Comparison of ENCODE assay signal across 8 cellular contexts in genomic region chr11:95066721-95067041, GRCh38. TPM values are rescaled to one million over a fixed set of nuclear protein-coding genes. Genes with fewer than 3 reads are reported as not detected.
DNase-seq lines count a peak whose midpoint lies in the region; ATAC-seq and TF ChIP-seq lines count a peak whose summit lies in the region.

A gene with protein sequence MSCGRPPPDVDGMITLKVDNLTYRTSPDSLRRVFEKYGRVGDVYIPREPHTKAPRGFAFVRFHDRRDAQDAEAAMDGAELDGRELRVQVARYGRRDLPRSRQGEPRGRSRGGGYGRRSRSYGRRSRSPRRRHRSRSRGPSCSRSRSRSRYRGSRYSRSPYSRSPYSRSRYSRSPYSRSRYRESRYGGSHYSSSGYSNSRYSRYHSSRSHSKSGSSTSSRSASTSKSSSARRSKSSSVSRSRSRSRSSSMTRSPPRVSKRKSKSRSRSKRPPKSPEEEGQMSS (plus strand): TSS chr11:95066919. CDS start chr11:95067227, 308 bp downstream.

- H3K9ac ChIP-seq in adipocyte (ENCODE audit: low read length) (peak within 1 kb of the TSS; percentile 99), iPS-15b (ENCODE audit: low read depth, low read length) (peak within 1 kb of the TSS; percentile 88)

- H3K27me3 ChIP-seq in adipocyte (replicated peaks; ENCODE audit: control insufficient read depth, insufficient read depth, low read length) = no peaks in the 10 kb centered on the region
- peaks cover 9% of the 10 kb centered on the region for H3K27me3 ChIP-seq in iPS-15b (ENCODE audit: control insufficient read depth, insufficient read depth, low read length)

- peak within 1 kb of the TSS; percentile 94 for H3K4me3 Mint-ChIP-seq in stimulated activated effector memory CD8-positive, alpha-beta T cell treated with anti-CD3 and anti-CD28 coated beads, Interleukin-12 subunit alpha, Interleukin-12 subunit beta, amount 100 ng/mL, for 72 hours

- peaks cover 22% of the 10 kb centered on the region for H3K4me1 Mint-ChIP-seq in stimulated activated effector memory CD8-positive, alpha-beta T cell treated with anti-CD3 and anti-CD28 coated beads, Interleukin-12 subunit alpha, Interleukin-12 subunit beta, amount 100 ng/mL, for 72 hours

- peaks cover 18% of the 10 kb centered on the region for H3K36me3 Mint-ChIP-seq in stimulated activated effector memory CD8-positive, alpha-beta T cell treated with anti-CD3 and anti-CD28 coated beads, Interleukin-12 subunit alpha, Interleukin-12 subunit beta, amount 100 ng/mL, for 72 hours

- peak within 1 kb of the TSS; percentile 89 for H3K27ac Mint-ChIP-seq in stimulated activated effector memory CD8-positive, alpha-beta T cell treated with anti-CD3 and anti-CD28 coated beads, Interleukin-12 subunit alpha, Interleukin-12 subunit beta, amount 100 ng/mL, for 72 hours

- ATAC-seq in GM21619 (IDR thresholded peaks at IDR 0.05; ENCODE audit: unreplicated experiment) = peak; percentile 34
- ATAC-seq in stimulated activated effector memory CD8-positive, alpha-beta T cell treated with anti-CD3 and anti-CD28 coated beads, Interleukin-12 subunit alpha, Interleukin-12 subunit beta, amount 100 ng/mL, for 72 hours = peak; percentile 44

- H3K9me3 ChIP-seq in adipocyte (ENCODE audit: control insufficient read depth, low read length) (no peaks in the 10 kb centered on the region), iPS-15b (ENCODE audit: control insufficient read depth, insufficient read depth, low read length) (no peaks in the 10 kb centered on the region)

- H3K4me1 ChIP-seq in adipocyte (ENCODE audit: control insufficient read depth, insufficient read depth, low read length) (peaks cover 17% of the 10 kb centered on the region), iPS-15b (ENCODE audit: control insufficient read depth, insufficient read depth, low read length) (no peaks in the 10 kb centered on the region)

- peak within 1 kb of the TSS; percentile 86 for H3K4me3 ChIP-seq in Jurkat, Clone E6-1 (ENCODE audit: low read length)
- H3K4me3 ChIP-seq in adipocyte (ENCODE audit: low read length) (peak within 1 kb of the TSS; percentile 100), iPS-15b (ENCODE audit: low read depth, low read length) (peak within 1 kb of the TSS; percentile 92)

- H3K36me3 ChIP-seq in adipocyte (ENCODE audit: control insufficient read depth, insufficient read depth, low read length, severe bottlenecking) (no peaks in the 10 kb centered on the region), iPS-15b (ENCODE audit: control insufficient read depth, insufficient read depth, low read length) (no peaks in the 10 kb centered on the region)

- TF ChIP-seq CTCF in GM10266 (IDR thresholded peaks at IDR 0.05; ENCODE audit: control insufficient read depth, insufficient read depth, low read depth, missing control alignments) = no peak

- DNase-seq in GM10266 (ENCODE audit: extremely low spot score) = peak; percentile 22
- DNase-seq in Jurkat, Clone E6-1 (ENCODE audit: low read depth, low spot score) = no peak
- DNase-seq in adipocyte (ENCODE audit: low read depth) = no peak
- no peak for DNase-seq in stimulated activated effector memory CD8-positive, alpha-beta T cell treated with anti-CD3 and anti-CD28 coated beads, Interleukin-12 subunit alpha, Interleukin-12 subunit beta, amount 100 ng/mL, for 72 hours (ENCODE audit: low spot score in 2 of 2)
- no peak for DNase-seq in kidney tubule cell (ENCODE audit: low spot score)
- no peak for DNase-seq in SW480 (ENCODE audit: low spot score)

- H3K9me3 Mint-ChIP-seq in stimulated activated effector memory CD8-positive, alpha-beta T cell treated with anti-CD3 and anti-CD28 coated beads, Interleukin-12 subunit alpha, Interleukin-12 subunit beta, amount 100 ng/mL, for 72 hours = no peaks in the 10 kb centered on the region

RNA-seq across cellular contexts. Expression of the gene that starts here (rescaled TPM):
- polyA plus RNA-seq in Jurkat, Clone E6-1 (2012; ENCODE audit: insufficient read depth, insufficient read length) = 41.1 TPM
